In genomic region chr13:33228645-33229445, GRCh38 we compare ENCODE assay signal across 9 cellular contexts. TPM values are rescaled to one million over a fixed set of nuclear protein-coding genes. Genes with fewer than 3 reads are reported as not detected.
DNase-seq lines count a peak whose midpoint lies in the region; ATAC-seq and TF ChIP-seq lines count a peak whose summit lies in the region.
"Had no signal": no experiment of that assay in that cellular context is flagged by ENCODE, and none has a peak within 500 bp of the region (broad histone marks: within the 10 kb centered on the region; RNA-seq: fewer than 3 reads in every experiment).

No MANE protein-coding gene starts in this region.

- H3K4me2 ChIP-seq in DND-41 (ENCODE audit: insufficient read depth, low read length): no peak overlapping the region

- H3K79me2 ChIP-seq in DND-41 (ENCODE audit: insufficient read depth, low read length): no peaks in the 10 kb centered on the region

- H3K9me3 ChIP-seq in DND-41 (ENCODE audit: insufficient read depth, low read length, severe bottlenecking): peaks cover 3% of the 10 kb centered on the region

- no peaks in the 10 kb centered on the region for H3K27me3 ChIP-seq in DND-41 (ENCODE audit: insufficient read depth, low read length, poor library complexity)

- no peak overlapping the region for H3K4me3 ChIP-seq in DND-41 (ENCODE audit: low read depth in 1 of 2, low read length in 2 of 2)

- H2AFZ ChIP-seq in DND-41 (ENCODE audit: low read depth, low read length): peak overlapping the region; percentile 29

- no peaks in the 10 kb centered on the region for H3K36me3 ChIP-seq in DND-41 (ENCODE audit: insufficient read depth, low read length)

- peak; percentile 67 for ATAC-seq in DND-41 (ENCODE audit: insufficient read depth, low read depth)
- peak; percentile 78 for ATAC-seq in GM19397 (IDR thresholded peaks at IDR 0.05; ENCODE audit: unreplicated experiment)
- ATAC-seq in SK-N-SH treated with all-trans-retinoic acid at 6 μM for 48 hours: peak; percentile 69
- ATAC-seq in activated naive CD8-positive, alpha-beta T cell treated with anti-CD3 and anti-CD28 coated beads, Interleukin-2, amount 50 U/mL, for 24 hours: no peak

- peaks cover 11% of the 10 kb centered on the region for H3K9me3 Mint-ChIP-seq in neural crest cell
- H3K9me3 Mint-ChIP-seq in activated naive CD8-positive, alpha-beta T cell treated with anti-CD3 and anti-CD28 coated beads, Interleukin-2, amount 50 U/mL, for 24 hours: peaks cover 17% of the 10 kb centered on the region

- peak overlapping the region; percentile 99 for H3K27ac Mint-ChIP-seq in neural crest cell (ENCODE audit: unreplicated experiment)
- H3K27ac Mint-ChIP-seq in activated naive CD8-positive, alpha-beta T cell treated with anti-CD3 and anti-CD28 coated beads, Interleukin-2, amount 50 U/mL, for 24 hours: no peak overlapping the region
- H3K27ac Mint-ChIP-seq: activated naive CD8-positive, alpha-beta T cell treated with anti-CD3 and anti-CD28 coated beads, Interleukin-2, amount 10 ng/mL, durations not matched to agents 7 days and 5 days had no signal

- no peak overlapping the region for H3K27ac ChIP-seq in DND-41 (ENCODE audit: low read length)

- no peak overlapping the region for H3K9ac ChIP-seq in DND-41 (ENCODE audit: low read depth, low read length)

- DNase-seq in DND-41 (no peak), fibroblast of gingiva (ENCODE audit: low read depth) (peak; percentile 88), neural crest cell (ENCODE audit: low read depth, low spot score) (no peak), HuH-7.5 (ENCODE audit: low spot score) (no peak)
- DNase-seq in activated naive CD8-positive, alpha-beta T cell treated with anti-CD3 and anti-CD28 coated beads, Interleukin-2, amount 50 U/mL, for 24 hours: no peak
- DNase-seq: activated naive CD8-positive, alpha-beta T cell treated with anti-CD3 and anti-CD28 coated beads, Interleukin-2, amount 10 ng/mL, durations not matched to agents 7 days and 5 days had no signal

- peaks cover 21% of the 10 kb centered on the region for H3K36me3 Mint-ChIP-seq in neural crest cell (ENCODE audit: low read depth)
- H3K36me3 Mint-ChIP-seq in activated naive CD8-positive, alpha-beta T cell treated with anti-CD3 and anti-CD28 coated beads, Interleukin-2, amount 50 U/mL, for 24 hours (ENCODE audit: low read depth): peaks cover 1% of the 10 kb centered on the region
- H3K36me3 Mint-ChIP-seq: activated naive CD8-positive, alpha-beta T cell treated with anti-CD3 and anti-CD28 coated beads, Interleukin-2, amount 10 ng/mL, durations not matched to agents 7 days and 5 days had no signal

- peaks cover 48% of the 10 kb centered on the region for H3K4me1 Mint-ChIP-seq in neural crest cell
- H3K4me1 Mint-ChIP-seq in activated naive CD8-positive, alpha-beta T cell treated with anti-CD3 and anti-CD28 coated beads, Interleukin-2, amount 50 U/mL, for 24 hours: peaks cover 3% of the 10 kb centered on the region

- H3K4me1 ChIP-seq in DND-41 (ENCODE audit: insufficient read depth, low read length): no peaks in the 10 kb centered on the region

- H3K4me3 Mint-ChIP-seq in neural crest cell: peak overlapping the region; percentile 70
- H3K4me3 Mint-ChIP-seq in activated naive CD8-positive, alpha-beta T cell treated with anti-CD3 and anti-CD28 coated beads, Interleukin-2, amount 50 U/mL, for 24 hours: no peak overlapping the region
- H3K4me3 Mint-ChIP-seq: activated naive CD8-positive, alpha-beta T cell treated with anti-CD3 and anti-CD28 coated beads, Interleukin-2, amount 10 ng/mL, durations not matched to agents 7 days and 5 days had no signal

- TF ChIP-seq CTCF in DND-41 (IDR thresholded peaks at IDR 0.05; ENCODE audit: borderline replicate concordance, extremely low read depth, low read length, poor library complexity, severe bottlenecking) (peak; percentile 87), LNCAP (IDR thresholded peaks at IDR 0.05) (peak; percentile 90), neural crest cell (conservative IDR thresholded peaks at IDR 0.05) (peak; percentile 91)

- H3K27me3 Mint-ChIP-seq in neural crest cell (ENCODE audit: low read depth): no peaks in the 10 kb centered on the region
- H3K27me3 Mint-ChIP-seq in activated naive CD8-positive, alpha-beta T cell treated with anti-CD3 and anti-CD28 coated beads, Interleukin-2, amount 50 U/mL, for 24 hours: peaks cover 5% of the 10 kb centered on the region

- no peaks in the 10 kb centered on the region for H4K20me1 ChIP-seq in DND-41 (ENCODE audit: insufficient read depth, low read length)

TF ChIP-seq in SK-N-SH treated with all-trans-retinoic acid at 6 μM for 48 hours, 23 proteins besides CTCF, POLR2A, EP300 and RAD21:
- TF ChIP-seq POU6F1 (CRISPR knock-in tag; IDR thresholded peaks at IDR 0.05; ENCODE audit: borderline replicate concordance, low read depth) (no peak), OSR1 (CRISPR knock-in tag; IDR thresholded peaks at IDR 0.05) (no peak), PATZ1 (CRISPR knock-in tag; IDR thresholded peaks at IDR 0.05; ENCODE audit: borderline replicate concordance) (no peak), ZNF565 (CRISPR knock-in tag; conservative IDR thresholded peaks at IDR 0.05; ENCODE audit: low read depth) (no peak), RARB (CRISPR knock-in tag; IDR thresholded peaks at IDR 0.05) (no peak), ARNTL (CRISPR knock-in tag; IDR thresholded peaks at IDR 0.05; ENCODE audit: borderline replicate concordance, low read depth) (no peak), BACH2 (CRISPR knock-in tag; IDR thresholded peaks at IDR 0.05; ENCODE audit: borderline replicate concordance) (no peak), TSHZ2 (CRISPR knock-in tag; IDR thresholded peaks at IDR 0.05) (no peak)
TF ChIP-seq in SK-N-SH treated with all-trans-retinoic acid at 6 μM for 48 hours: peak in this region for 0.

RNA-seq across cellular contexts. Expression of gene STARD13, which starts 56.7 kb away (rescaled TPM):
- total RNA-seq in neural crest cell: 23.6 and 24.2 TPM in 2 replicates
